15 cellular contexts compared by ENCODE assay signal in genomic region chr6:99092009-99092408, GRCh38.
DNase-seq lines count a peak whose midpoint lies in the region; ATAC-seq lines count a peak whose summit lies in the region.
"Had no signal": no experiment of that assay in that cellular context is flagged by ENCODE, and none has a peak within 500 bp of the region (broad histone marks: within the 10 kb centered on the region; RNA-seq: fewer than 3 reads in every experiment).

No MANE protein-coding gene starts in this region.

- H3K27me3 ChIP-seq in mesendoderm (ENCODE audit: insufficient read depth, low read length, poor library complexity) = no peaks in the 10 kb centered on the region

- H3K56ac ChIP-seq in mesendoderm (ENCODE audit: low read length) = no peak overlapping the region

- no peak overlapping the region for H4K5ac ChIP-seq in mesendoderm (ENCODE audit: low read length)

- H3K79me2 ChIP-seq in mesendoderm (ENCODE audit: control insufficient read depth, insufficient read depth, low read length) = no peaks in the 10 kb centered on the region

- no peak overlapping the region for H3K4me3 ChIP-seq in mesendoderm (ENCODE audit: low read length)
- H3K4me3 ChIP-seq: SK-N-MC, tibial artery had no signal

- no CpG with 5 or more reads among the region's 5 CpGs for WGBS in mesendoderm (ENCODE audit: extremely low coverage, insufficient coverage, low lambda C conversion rate)

- DNase-seq in retina = no peak
- DNase-seq in HuH-7 (ENCODE audit: low spot score) = no peak
- DNase-seq in mesendoderm = no peak
- DNase-seq in SHP77 (lab: John Stamatoyannopoulos, UW) = no peak
- DNase-seq: activated CD4-positive, alpha-beta T cell treated with anti-CD3 and anti-CD28 coated beads for 48 hours; activated gamma-delta T cell treated with Interleukin-2 at 50 U/mL for 16 hours; NCI-H526 treated with DMSO at 0.1 percent for 48 hours; right cardiac atrium; tibial artery had no signal

- H3K23ac ChIP-seq in mesendoderm (ENCODE audit: low read length) = no peak overlapping the region

- H3K4me2 ChIP-seq in mesendoderm (ENCODE audit: low read length) = no peak overlapping the region

- no peaks in the 10 kb centered on the region for H3K36me3 ChIP-seq in mesendoderm (ENCODE audit: control insufficient read depth, insufficient read depth, low read length)
- H3K36me3 ChIP-seq: tibial artery had no signal

- H4K8ac ChIP-seq in mesendoderm (ENCODE audit: low read depth, low read length) = no peak overlapping the region

- no peak overlapping the region for H2AK5ac ChIP-seq in mesendoderm (ENCODE audit: low read length)

- no peak overlapping the region for H2BK120ac ChIP-seq in mesendoderm (ENCODE audit: low read depth, low read length)

- no peak overlapping the region for H3K27ac ChIP-seq in mesendoderm (ENCODE audit: low read depth, low read length)
- H3K27ac ChIP-seq: HL-60, SK-N-MC, tibial artery had no signal

- H3K18ac ChIP-seq in mesendoderm (ENCODE audit: low read length) = no peak overlapping the region

- ATAC-seq in GM18508 (IDR thresholded peaks at IDR 0.05; ENCODE audit: insufficient read depth, unreplicated experiment) (peak; percentile 92), GM19468 (IDR thresholded peaks at IDR 0.05; ENCODE audit: extremely low read depth, unreplicated experiment) (peak; percentile 79), HG02938 (IDR thresholded peaks at IDR 0.05; ENCODE audit: unreplicated experiment) (peak; percentile 95), HG03571 (IDR thresholded peaks at IDR 0.05; ENCODE audit: unreplicated experiment) (peak; percentile 87)
- ATAC-seq: right cardiac atrium had no signal

- H2BK5ac ChIP-seq in mesendoderm (ENCODE audit: low read length) = no peak overlapping the region

- no peaks in the 10 kb centered on the region for H3K79me1 ChIP-seq in mesendoderm (ENCODE audit: low read length)

- H2BK15ac ChIP-seq in mesendoderm (replicated peaks; ENCODE audit: low read depth) = no peak overlapping the region

- H3K4ac ChIP-seq in mesendoderm (ENCODE audit: low read depth, low read length) = no peak overlapping the region

- H3K4me1 ChIP-seq in mesendoderm (ENCODE audit: control insufficient read depth, low read depth, low read length) = peaks cover under 1% of the 10 kb centered on the region
- H3K4me1 ChIP-seq: tibial artery had no signal

- no peak overlapping the region for H3K9ac ChIP-seq in mesendoderm (ENCODE audit: low read length)
